Comparison of ENCODE assay signal across 15 cellular contexts in genomic region chr22:22952531-22953295, GRCh38.
A peak's percentile ranks its signal among the peaks of the same experiment; 100 is the strongest.
DNase-seq lines count a peak whose midpoint lies in the region; ATAC-seq and TF ChIP-seq lines count a peak whose summit lies in the region.
"Had no signal": no experiment of that assay in that cellular context is flagged by ENCODE, and none has a peak within 500 bp of the region (broad histone marks: within the 10 kb centered on the region; RNA-seq: fewer than 3 reads in every experiment).

No MANE protein-coding gene starts in this region.

- no peak for ATAC-seq in HG03571 (IDR thresholded peaks at IDR 0.05; ENCODE audit: unreplicated experiment)
- ATAC-seq: HepG2 had no signal

- no peak for TF ChIP-seq CTCF in DOHH2 (IDR thresholded peaks at IDR 0.05; ENCODE audit: low read depth, low read length, poor library complexity, severe bottlenecking)

- no peaks in the 10 kb centered on the region for H3K79me1 ChIP-seq in neuronal stem cell (ENCODE audit: low read depth, low read length)

- no peaks in the 10 kb centered on the region for H3K9me2 ChIP-seq in DOHH2 (replicated peaks; ENCODE audit: control insufficient read depth, low read length)
- H3K9me2 ChIP-seq: SK-N-SH had no signal

- H3K9ac ChIP-seq in BLaER1, result 0 out of 2 replicates have a peak overlapping the region, but pooled peaks have one; percentile 0
- no peak overlapping the region for H3K9ac ChIP-seq in neuronal stem cell (ENCODE audit: low read depth, low read length, poor library complexity)
- H3K9ac ChIP-seq: SK-N-SH had no signal

- 0 out of 2 replicates have a peak overlapping the region, but pooled peaks have one; percentile 1 for H3K27ac ChIP-seq in BLaER1
- H3K27ac ChIP-seq in DOHH2 (ENCODE audit: low read depth, low read length), result peak overlapping the region; percentile 84
- no peak overlapping the region for H3K27ac ChIP-seq in neuronal stem cell (replicated peaks; ENCODE audit: low read length)

- DNase-seq in RPMI8226 (peak; percentile 51), neuronal stem cell (ENCODE audit: low spot score) (no peak), NCI-H2107 (lab: John Stamatoyannopoulos, UW) (no peak), SHP77 (lab: John Stamatoyannopoulos, UW) (no peak)
- DNase-seq: BE2C, DMS 273 treated with DMSO at 0.1 percent for 48 hours, EL, Karpas-422, NCI-H1930, NCI-H510A treated with DMSO at 0.1 percent for 48 hours, SK-N-SH had no signal

- no peak overlapping the region for H3K14ac ChIP-seq in neuronal stem cell (ENCODE audit: low read length)

- no peak overlapping the region for H3K18ac ChIP-seq in neuronal stem cell (ENCODE audit: low read length)

- no peak overlapping the region for H2AK5ac ChIP-seq in neuronal stem cell (ENCODE audit: low read depth, low read length)

- peak overlapping the region; percentile 28 for H3K23ac ChIP-seq in neuronal stem cell (ENCODE audit: low read depth, low read length, poor library complexity)

- H3K79me2 ChIP-seq in DOHH2 (ENCODE audit: control insufficient read depth, low read length), result no peaks in the 10 kb centered on the region

- no peak overlapping the region for H2BK12ac ChIP-seq in neuronal stem cell (ENCODE audit: low read length)

- no peak overlapping the region for H3K4ac ChIP-seq in neuronal stem cell (ENCODE audit: low read length)

- H3K4me1 ChIP-seq in BLaER1 (peaks cover 55% of the 10 kb centered on the region), DOHH2 (ENCODE audit: control insufficient read depth, low read length) (peaks cover 81% of the 10 kb centered on the region), neuronal stem cell (ENCODE audit: control insufficient read depth in 2 of 2, insufficient read depth in 1 of 2, low read depth in 1 of 2, low read length in 2 of 2) (peaks cover 0 to 2% of the 10 kb centered on the region in 2 donors)
- H3K4me1 ChIP-seq: BE2C had no signal

- H2BK5ac ChIP-seq in neuronal stem cell (ENCODE audit: low read length), result no peak overlapping the region

- H3K36me3 ChIP-seq in BLaER1 (no peaks in the 10 kb centered on the region), DOHH2 (ENCODE audit: control insufficient read depth, low read length) (no peaks in the 10 kb centered on the region), neuronal stem cell (replicated peaks in 1 of 2; ENCODE audit: control insufficient read depth in 2 of 2, insufficient read depth in 2 of 2, low read length in 2 of 2) (no peaks in the 10 kb centered on the region)
- H3K36me3 ChIP-seq: BE2C had no signal

- H3K27me3 ChIP-seq in BLaER1 (no peaks in the 10 kb centered on the region), DOHH2 (ENCODE audit: control insufficient read depth, low read length) (no peaks in the 10 kb centered on the region), neuronal stem cell (ENCODE audit: control insufficient read depth in 3 of 3, insufficient read depth in 3 of 3, low read depth in 1 of 3, low read length in 3 of 3) (peaks cover 0 to 9% (median 3%) of the 10 kb centered on the region in 3 experiments)

- H3K4me2 ChIP-seq in BLaER1, result peak overlapping the region; percentile 66
- peak overlapping the region; percentile 44 for H3K4me2 ChIP-seq in DOHH2 (ENCODE audit: low read length)
- H3K4me2 ChIP-seq in neuronal stem cell (ENCODE audit: insufficient read depth, low read length, poor library complexity, severe bottlenecking), result no peak overlapping the region
- H3K4me2 ChIP-seq: SK-N-SH had no signal

- H4K20me1 ChIP-seq in BLaER1 (no peaks in the 10 kb centered on the region), DOHH2 (ENCODE audit: control insufficient read depth, insufficient read depth, low read depth, low read length) (no peaks in the 10 kb centered on the region)

- H4K91ac ChIP-seq in neuronal stem cell (ENCODE audit: low read depth, low read length, poor library complexity), result no peak overlapping the region

- WGBS in neuronal stem cell (ENCODE audit: extremely low coverage in 2 of 2, insufficient read length in 2 of 2, insufficient replicate concordance in 1 of 2), 2 donors, result no CpG with 5 or more reads among the region's 6 CpGs

- no peak overlapping the region for H3K4me3 ChIP-seq in BLaER1
- peak overlapping the region; percentile 14; the same call in 1 of the 2 replicates for H3K4me3 ChIP-seq in DOHH2 (ENCODE audit: low read length)
- no peak overlapping the region for H3K4me3 ChIP-seq in neuronal stem cell (ENCODE audit: low read length in 2 of 2)

- H2BK120ac ChIP-seq in neuronal stem cell (ENCODE audit: low read depth, low read length), result no peak overlapping the region

- H2AFZ ChIP-seq in neuronal stem cell (ENCODE audit: low read length), result no peak overlapping the region

- H3K9me3 ChIP-seq in BLaER1 (peaks cover 7% of the 10 kb centered on the region), DOHH2 (ENCODE audit: control insufficient read depth, insufficient read depth, low read length) (peaks cover 3% of the 10 kb centered on the region; the same call in 1 of the 2 replicates), neuronal stem cell (replicated peaks in 1 of 2; ENCODE audit: control insufficient read depth in 2 of 2, insufficient read depth in 1 of 2, low read depth in 1 of 2, low read length in 2 of 2) (peaks cover 0 to 5% of the 10 kb centered on the region in 2 donors)
- H3K9me3 ChIP-seq: BE2C, SK-N-SH had no signal

- peaks cover 13% of the 10 kb centered on the region for H3F3A ChIP-seq in DOHH2 (ENCODE audit: control insufficient read depth, insufficient read depth)

- H4K8ac ChIP-seq in neuronal stem cell (ENCODE audit: low read depth, low read length), result no peak overlapping the region

- no peak overlapping the region for H2BK15ac ChIP-seq in neuronal stem cell (ENCODE audit: low read length)
